Comparison of ENCODE assay signal across 9 cellular contexts in the genomic region with DNA sequence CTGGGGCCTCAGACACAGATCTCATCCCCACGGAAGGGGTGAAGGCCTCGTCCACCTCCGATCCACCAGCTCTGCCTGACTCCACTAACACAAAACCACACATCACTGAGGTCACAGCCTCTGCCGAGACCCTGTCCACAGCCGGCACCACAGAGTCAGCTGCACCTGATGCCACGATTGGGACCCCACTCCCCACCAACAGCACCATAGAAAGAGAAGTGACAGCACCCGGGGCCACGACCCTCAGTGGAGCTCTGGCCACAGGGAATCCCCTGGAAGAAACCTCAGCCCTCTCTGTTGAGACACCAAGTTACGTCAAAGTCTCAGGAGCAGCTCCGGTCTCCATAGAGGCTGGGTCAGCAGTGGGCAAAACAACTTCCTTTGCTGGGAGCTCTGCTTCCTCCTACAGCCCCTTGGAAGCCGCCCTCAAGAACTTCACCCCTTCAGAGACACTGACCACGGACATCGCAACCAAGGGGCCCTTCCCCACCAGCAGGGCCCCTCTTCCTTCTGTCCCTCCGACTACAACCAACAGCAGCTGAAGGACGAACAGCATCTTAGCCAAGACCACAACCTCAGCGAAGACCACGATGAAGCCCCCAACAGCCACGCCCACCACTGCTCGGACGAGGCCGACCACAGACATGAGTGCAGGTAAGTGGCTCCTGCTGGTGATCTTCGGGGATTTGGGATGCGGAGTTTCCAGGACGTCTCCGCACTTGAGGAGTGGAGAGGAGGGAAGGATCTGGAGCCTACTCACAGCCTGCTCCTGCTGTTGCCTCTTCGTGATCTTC. TPM values are rescaled to one million over a fixed set of nuclear protein-coding genes. Genes with fewer than 3 reads are reported as not detected.
DNase-seq lines count a peak whose midpoint lies in the region; ATAC-seq, FAIRE-seq and TF ChIP-seq lines count a peak whose summit lies in the region.
"Not testable (repeated sequence)": the region's sequence is repeated elsewhere in the genome, so short reads cannot be mapped to it uniquely, and the experiment has no call there.
"Had no signal": no experiment of that assay in that cellular context is flagged by ENCODE, and none has a peak within 500 bp of the region (broad histone marks: within the 10 kb centered on the region; RNA-seq: fewer than 3 reads in every experiment).

No MANE protein-coding gene starts in this region.

- in situ Hi-C loops in GM13976 (cut with MboI; ENCODE audit: low sequenced_read_pairs, unreplicated experiment) = loop anchor here (5.0 kb wide), 1 partner anchor 108 kb away; no protein-coding TSS in a partner anchor

- not testable (repeated sequence) for H2BK12ac ChIP-seq in H1 (ENCODE audit: low read depth, low read length); trophoblast cell (ENCODE audit: low read length)

- H4K12ac ChIP-seq in trophoblast cell (ENCODE audit: low read depth, low read length) = not testable (repeated sequence)

- H3K18ac ChIP-seq in H1 (ENCODE audit: extremely low read depth, low read length); trophoblast cell (ENCODE audit: low read length): not testable (repeated sequence)

- H2AK5ac ChIP-seq in H1 (ENCODE audit: low read depth, low read length) = not testable (repeated sequence)
- peak overlapping the region; percentile 79 for H2AK5ac ChIP-seq in trophoblast cell (ENCODE audit: low read length)

- H3K23me2 ChIP-seq in H1 (ENCODE audit: low read depth, low read length) = not testable (repeated sequence)

- not testable (repeated sequence) for TF ChIP-seq POLR2A in H1 (IDR thresholded peaks at IDR 0.05; ENCODE audit: control extremely low read depth in 1 of 2, low read depth in 2 of 2, low read length in 2 of 2)

- POLR2A ChIA-PET in H1 (lab: Charles Lee; ENCODE audit: partially characterized antibody) = not testable (repeated sequence)

- H3K23ac ChIP-seq in H1 (ENCODE audit: insufficient read length); trophoblast cell (ENCODE audit: low read length): not testable (repeated sequence)

- H3K27ac Mint-ChIP-seq in activated T-helper 2 cell treated with anti-CD3 and anti-CD28 coated beads, Interferon-gamma antibody, Interleukin-2, Interleukin-4, amounts not matched to agents 10 μg/mL and 5 μg/mL and 100 μg/mL, durations not matched to agents 14 hours and 24 hours and 36 hours = peak overlapping the region; percentile 3

- H3K36me3 ChIP-seq in RWPE2 (ENCODE audit: low read depth); H1 (ENCODE audit: control insufficient read depth in 2 of 4, insufficient read depth in 4 of 4, low read length in 3 of 4); left lung; trophoblast cell (ENCODE audit: control insufficient read depth in 1 of 2, insufficient read depth in 2 of 2, low read length in 2 of 2); upper lobe of right lung: not testable (repeated sequence)

- H3K4me3 Mint-ChIP-seq in activated T-helper 2 cell treated with anti-CD3 and anti-CD28 coated beads, Interferon-gamma antibody, Interleukin-2, Interleukin-4, amounts not matched to agents 10 μg/mL and 5 μg/mL and 100 μg/mL, durations not matched to agents 14 hours and 24 hours and 36 hours (ENCODE audit: low read depth) = not testable (repeated sequence)

- not testable (repeated sequence) for H2BK15ac ChIP-seq in H1 (ENCODE audit: low read length)

- not testable (repeated sequence) for H3K79me2 ChIP-seq in H1 (ENCODE audit: control insufficient read depth in 1 of 2, insufficient read depth in 2 of 2, low read length in 2 of 2); trophoblast cell (ENCODE audit: control insufficient read depth, insufficient read depth, low read length, poor library complexity)

- H3K4me2 ChIP-seq in H1 (ENCODE audit: insufficient read depth in 1 of 2, low read depth in 2 of 2, low read length in 2 of 2); trophoblast cell (ENCODE audit: low read length): not testable (repeated sequence)

- peak overlapping the region; percentile 51 for H4K8ac ChIP-seq in H1 (ENCODE audit: extremely low read depth, insufficient read depth, low read length)
- not testable (repeated sequence) for H4K8ac ChIP-seq in trophoblast cell (ENCODE audit: low read depth, low read length)

- not testable (repeated sequence) for H3K36me3 Mint-ChIP-seq in activated T-helper 2 cell treated with anti-CD3 and anti-CD28 coated beads, Interferon-gamma antibody, Interleukin-2, Interleukin-4, amounts not matched to agents 10 μg/mL and 5 μg/mL and 100 μg/mL, durations not matched to agents 14 hours and 24 hours and 36 hours (ENCODE audit: low read depth)

- not testable (repeated sequence) for H3K79me1 ChIP-seq in H1 (ENCODE audit: low read depth, low read length); trophoblast cell (ENCODE audit: low read length)

- not testable (repeated sequence) for FAIRE-seq in H1 (lab: Jason Lieb, UNC)

- TF ChIP-seq EP300 in H1 (IDR thresholded peaks at IDR 0.05; ENCODE audit: borderline replicate concordance in 1 of 2, low read depth in 2 of 2, low read length in 2 of 2) = not testable (repeated sequence)

- H2AFZ ChIP-seq in H1 (ENCODE audit: low read length); trophoblast cell (ENCODE audit: insufficient read depth, low read length, poor library complexity): not testable (repeated sequence)

- H4K5ac ChIP-seq in H1 (ENCODE audit: insufficient read length, low read depth, low read length) = not testable (repeated sequence)

- not testable (repeated sequence) for TF ChIP-seq RAD21 in H1 (IDR thresholded peaks at IDR 0.05 in 1 of 2, conservative IDR thresholded peaks at IDR 0.05 in 1 of 2; ENCODE audit: low read depth in 2 of 2, low read length in 2 of 2)

- H3K9ac ChIP-seq in H1 (replicated peaks in 1 of 4; ENCODE audit: extremely low read depth in 1 of 4, low read depth in 3 of 4, low read length in 3 of 4); trophoblast cell (ENCODE audit: low read length): not testable (repeated sequence)

- not testable (repeated sequence) for H4K20me1 ChIP-seq in H1 (replicated peaks in 1 of 2; ENCODE audit: control insufficient read depth in 1 of 2, insufficient read depth in 2 of 2, low read length in 2 of 2)

- CTCF ChIA-PET in H1 (lab: Charles Lee; ENCODE audit: partially characterized antibody) = interaction anchor here (1.1 kb wide), 1 partner anchor 108 kb away, joined by 3 read pairs; no protein-coding TSS in a partner anchor

- not testable (repeated sequence) for ATAC-seq in RWPE2 (ENCODE audit: low read depth); left lung; upper lobe of right lung

- not testable (repeated sequence) for H3K14ac ChIP-seq in H1 (ENCODE audit: insufficient read length); trophoblast cell (ENCODE audit: low read length)

- peak; percentile 6 for DNase-seq in GM13976 (ENCODE audit: low spot score)
- peak; percentile 38 for DNase-seq in RWPE2 (ENCODE audit: low spot score)
- DNase-seq in activated T-helper 2 cell treated with anti-CD3 and anti-CD28 coated beads, Interferon-gamma antibody, Interleukin-2, Interleukin-4, amounts not matched to agents 10 μg/mL and 5 μg/mL and 100 μg/mL, durations not matched to agents 14 hours and 24 hours and 36 hours (ENCODE audit: low spot score); H1 (ENCODE audit: low read depth in 1 of 2, low spot score in 2 of 2); trophoblast cell: not testable (repeated sequence)
- DNase-seq in left lung = peak; percentile 35 to 74
- peak; percentile 34 for DNase-seq in upper lobe of right lung

- not testable (repeated sequence) for H3K4me3 ChIP-seq in RWPE2 (ENCODE audit: severe bottlenecking); H1 (ENCODE audit: extremely low read depth in 1 of 4, insufficient read depth in 2 of 4, low read depth in 3 of 4, low read length in 4 of 4); left lung; trophoblast cell (ENCODE audit: low read depth, low read length); upper lobe of right lung

- WGBS in H1 (ENCODE audit: extremely low coverage in 1 of 2, insufficient coverage in 1 of 2, insufficient read length in 1 of 2, insufficient replicate concordance in 2 of 2, low coverage in 1 of 2, low lambda C conversion rate in 2 of 2, missing lambda C conversion rate in 1 of 2), 2 experiments = 87% methylated on average over 23 of the region's 26 CpGs; no CpG with 5 or more reads in 1 of the 2 experiments
- WGBS in trophoblast cell (ENCODE audit: extremely low coverage, insufficient coverage, insufficient read length) = no CpG with 5 or more reads among the region's 26 CpGs

- H4K91ac ChIP-seq in H1 (replicated peaks; ENCODE audit: insufficient read length, low read length); trophoblast cell (ENCODE audit: low read depth, low read length): not testable (repeated sequence)

- not testable (repeated sequence) for H3K27me3 ChIP-seq in RWPE2 (ENCODE audit: insufficient read depth, poor library complexity, severe bottlenecking); H1 (replicated peaks in 1 of 4; ENCODE audit: control insufficient read depth in 3 of 4, extremely low read depth in 1 of 4, insufficient read depth in 3 of 4, low read length in 3 of 4); left lung; trophoblast cell (ENCODE audit: insufficient read depth, low read length); upper lobe of right lung

- H3K4ac ChIP-seq in H1 (replicated peaks; ENCODE audit: insufficient read length, low read depth, low read length); trophoblast cell (ENCODE audit: low read depth, low read length): not testable (repeated sequence)

- peaks cover 17% of the 10 kb centered on the region for H3K4me1 Mint-ChIP-seq in activated T-helper 2 cell treated with anti-CD3 and anti-CD28 coated beads, Interferon-gamma antibody, Interleukin-2, Interleukin-4, amounts not matched to agents 10 μg/mL and 5 μg/mL and 100 μg/mL, durations not matched to agents 14 hours and 24 hours and 36 hours (ENCODE audit: low read depth)

- not testable (repeated sequence) for H3K27me3 Mint-ChIP-seq in activated T-helper 2 cell treated with anti-CD3 and anti-CD28 coated beads, Interferon-gamma antibody, Interleukin-2, Interleukin-4, amounts not matched to agents 10 μg/mL and 5 μg/mL and 100 μg/mL, durations not matched to agents 14 hours and 24 hours and 36 hours (ENCODE audit: low read depth)

- not testable (repeated sequence) for H2BK20ac ChIP-seq in H1 (ENCODE audit: low read length)

- H3K9me3 Mint-ChIP-seq in activated T-helper 2 cell treated with anti-CD3 and anti-CD28 coated beads, Interferon-gamma antibody, Interleukin-2, Interleukin-4, amounts not matched to agents 10 μg/mL and 5 μg/mL and 100 μg/mL, durations not matched to agents 14 hours and 24 hours and 36 hours = not testable (repeated sequence)

- not testable (repeated sequence) for H3K4me1 ChIP-seq in RWPE2 (ENCODE audit: insufficient read depth, poor library complexity, severe bottlenecking); H1 (replicated peaks in 1 of 4; ENCODE audit: control insufficient read depth in 3 of 4, insufficient read depth in 4 of 4, low read length in 3 of 4); left lung; trophoblast cell (ENCODE audit: control insufficient read depth in 1 of 2, insufficient read depth in 2 of 2, low read length in 2 of 2); upper lobe of right lung

- H3K9me3 ChIP-seq in RWPE2 (ENCODE audit: severe bottlenecking); H1 (ENCODE audit: insufficient read depth in 2 of 2, low read depth in 1 of 2, low read length in 1 of 2); left lung; trophoblast cell (ENCODE audit: insufficient read depth, low read depth, low read length); upper lobe of right lung: not testable (repeated sequence)

- H2BK5ac ChIP-seq in H1 (ENCODE audit: low read depth, low read length); trophoblast cell (ENCODE audit: low read depth, low read length, poor library complexity): not testable (repeated sequence)

- TF ChIP-seq CTCF in GM13976 (IDR thresholded peaks at IDR 0.05; ENCODE audit: borderline replicate concordance, control extremely low read depth, extremely low read depth, insufficient read depth, missing control alignments); RWPE2 (IDR thresholded peaks at IDR 0.05; ENCODE audit: poor library complexity, severe bottlenecking); H1 (IDR thresholded peaks at IDR 0.05; ENCODE audit: control extremely low read depth in 1 of 3, insufficient read depth in 1 of 3, low read depth in 1 of 3, low read length in 3 of 3); left lung (IDR thresholded peaks at IDR 0.05); upper lobe of right lung (IDR thresholded peaks at IDR 0.05): not testable (repeated sequence)

- not testable (repeated sequence) for H3K27ac ChIP-seq in RWPE2 (ENCODE audit: poor library complexity, severe bottlenecking); H1 (ENCODE audit: low read depth, low read length); left lung; trophoblast cell (ENCODE audit: low read depth, low read length); upper lobe of right lung

- H3K56ac ChIP-seq in H1 (replicated peaks; ENCODE audit: insufficient read length, low read depth, low read length) = not testable (repeated sequence)

- intact Hi-C loops in activated T-helper 2 cell treated with anti-CD3 and anti-CD28 coated beads, Interferon-gamma antibody, Interleukin-2, Interleukin-4, amounts not matched to agents 10 μg/mL and 5 μg/mL and 100 μg/mL, durations not matched to agents 14 hours and 24 hours and 36 hours (cut with micrococcal nuclease); left lung (cut with DNase I); upper lobe of right lung (cut with DNase I): not testable (repeated sequence)

- H2BK120ac ChIP-seq in H1 (replicated peaks; ENCODE audit: low read depth, low read length); trophoblast cell (ENCODE audit: insufficient read depth, low read length, poor library complexity): not testable (repeated sequence)

RNA-seq across cellular contexts. Expression of a gene that starts 36.0 kb away (rescaled TPM):
- total RNA-seq in activated T-helper 2 cell treated with anti-CD3 and anti-CD28 coated beads, Interferon-gamma antibody, Interleukin-2, Interleukin-4, amounts not matched to agents 10 μg/mL and 5 μg/mL and 100 μg/mL, durations not matched to agents 14 hours and 24 hours and 36 hours = 0.87 and 1.3 TPM in 2 replicates
- total RNA-seq in H1 (2021; fragmentation: NEBNext Ultra II Directional; extraction: Animal tissue kit (Norgen Biotek cat#: 25700)) = not detected in 2 replicates
- not detected in 2 replicates for polyA plus RNA-seq in H1 (2011; rRNA removed)
- polyA plus RNA-seq in H1 (2011; cell fraction: cytosol; rRNA removed) = not detected
- not detected for polyA plus RNA-seq in H1 (2011; cell fraction: nucleus; rRNA removed)
- polyA plus RNA-seq in H1 (2012, experiment 1 of 2) = not detected in 4 replicates
- not detected for polyA plus RNA-seq in H1 (2012, experiment 2 of 2)
- polyA plus RNA-seq in H1 (2013, experiment 1 of 2) = 0.12 TPM
- 0.26 TPM for polyA plus RNA-seq in H1 (2013, experiment 2 of 2)
- 0.20 TPM in 1 of 2 replicates, not detected in the other for polyA minus RNA-seq in H1 (2011; rRNA and poly(A)+ RNA removed)
- polyA minus RNA-seq in H1 (2011; cell fraction: cytosol; rRNA and poly(A)+ RNA removed) = not detected
- not detected for polyA minus RNA-seq in H1 (2011; cell fraction: nucleus; rRNA and poly(A)+ RNA removed)
- total RNA-seq in left lung (10 to 100 TPM; 10.6 to 25.5 TPM), upper lobe of right lung (59.4 TPM)
- 0.08 TPM in 1 of 2 replicates, not detected in the other for polyA plus RNA-seq in trophoblast cell (2013)
- total RNA-seq: CD4-positive, alpha-beta memory T cell; HepG2 had no signal
- polyA plus RNA-seq: CD4-positive, alpha-beta memory T cell; HepG2 had no signal
